ENCODE assay signal across 16 cellular contexts in the genomic region with DNA sequence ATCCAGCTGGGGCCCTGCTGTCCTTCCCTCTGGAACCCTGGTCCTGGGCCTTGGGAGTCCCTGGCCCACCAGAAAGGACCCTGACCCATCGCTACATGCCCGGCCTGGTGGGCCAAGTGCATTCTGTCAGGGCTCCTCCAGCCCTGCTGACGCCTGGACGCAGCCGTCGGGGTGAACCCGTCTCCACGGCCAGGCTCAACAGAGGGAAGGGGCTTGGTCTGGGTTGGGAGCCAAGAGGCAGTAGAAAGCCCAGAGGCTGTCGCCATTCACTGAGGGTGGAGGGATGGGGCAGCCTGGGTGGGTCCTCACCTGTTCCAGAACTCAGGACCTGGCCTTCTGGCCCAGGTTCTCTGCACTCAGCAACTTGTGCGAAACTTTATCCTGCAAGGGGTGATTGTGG. TPM values are rescaled to one million over a fixed set of nuclear protein-coding genes. Genes with fewer than 3 reads are reported as not detected.
"Had no signal": no experiment of that assay in that cellular context is flagged by ENCODE, and none has a peak within 500 bp of the region (broad histone marks: within the 10 kb centered on the region; RNA-seq: fewer than 3 reads in every experiment).

No MANE protein-coding gene starts in this region.

- H3K4me3 ChIP-seq: ascending aorta, esophagus muscularis mucosa, hepatocyte, lung, tibial artery had no signal

- H3K9me3 ChIP-seq: ascending aorta, esophagus muscularis mucosa, tibial artery had no signal

- H2AFZ ChIP-seq: hepatocyte had no signal

- H3K4me2 ChIP-seq: hepatocyte had no signal

- FAIRE-seq: colon, keratinocyte had no signal

- DNase-seq: activated naive CD8-positive, alpha-beta T cell treated with anti-CD3 and anti-CD28 coated beads, Interleukin-2, amount 10 ng/mL, durations not matched to agents 7 days and 5 days; naive thymus-derived CD4-positive, alpha-beta T cell; stimulated activated CD4-positive, alpha-beta T cell treated with anti-CD3 and anti-CD28 coated beads, Interleukin-2, amount 100 ng/mL, for 48 hours; T-helper 9 cell; tibial artery had no signal

- ATAC-seq: naive thymus-derived CD4-positive, alpha-beta T cell; stimulated activated memory B cell treated with anti-CD40 and anti-IgM and Interleukin-4, amounts not matched to agents 10 μg/mL and 1 μg/mL and 100 μg/mL, for 72 hours had no signal

- H3K79me2 ChIP-seq: hepatocyte had no signal

- H3K27me3 ChIP-seq: ascending aorta, esophagus muscularis mucosa, hepatocyte, tibial artery had no signal

- H3K4me1 ChIP-seq: ascending aorta, tibial artery had no signal

- H3K27ac ChIP-seq: ascending aorta, esophagus muscularis mucosa, hepatocyte, tibial artery had no signal

RNA-seq across cellular contexts. Expression of a gene that starts 47.6 kb away (rescaled TPM):
- total RNA-seq: activated CD8-positive, alpha-beta memory T cell treated with anti-CD3 and anti-CD28 coated beads for 36 hours; activated naive CD8-positive, alpha-beta T cell treated with anti-CD3 and anti-CD28 coated beads, Interleukin-2, amount 10 ng/mL, durations not matched to agents 7 days and 5 days; activated T-helper 1 cell treated with anti-CD3 and anti-CD28 coated beads, Interleukin-12 subunit alpha, Interleukin-12 subunit beta, Interleukin-2, Interleukin-4 antibody, amounts not matched to agents 30 ng/mL and 10 ng/mL and 1 ng/mL, durations not matched to agents 14 hours and 24 hours and 36 hours; bronchial epithelial cell; naive thymus-derived CD4-positive, alpha-beta T cell; renal cortical epithelial cell had no signal
- polyA plus RNA-seq: keratinocyte; naive thymus-derived CD4-positive, alpha-beta T cell had no signal
